1 cellular context compared by ENCODE assay signal in genomic region chr9:137606734-137607138, GRCh38.
TF ChIP-seq lines count a peak whose summit lies in the region.

No MANE protein-coding gene starts in this region.

TF ChIP-seq in HepG2, 621 proteins besides CTCF, POLR2A, EP300 and RAD21 (continued from another document):
- TF ChIP-seq MXD3 (CRISPR knock-in tag; IDR thresholded peaks at IDR 0.05) (no peak), ZNF34 (CRISPR knock-in tag; IDR thresholded peaks at IDR 0.05; ENCODE audit: borderline replicate concordance) (no peak), ZFAT (CRISPR knock-in tag; conservative IDR thresholded peaks at IDR 0.05) (no peak), SRSF4 (IDR thresholded peaks at IDR 0.05; ENCODE audit: low read depth, low read length, poor library complexity, severe bottlenecking) (no peak), ARNT2 (CRISPR knock-in tag; IDR thresholded peaks at IDR 0.05; ENCODE audit: low read depth) (0 out of 2 replicates have a peak, but pooled peaks have one; percentile 6), TSC22D2 (CRISPR knock-in tag; IDR thresholded peaks at IDR 0.05; ENCODE audit: borderline replicate concordance) (no peak), ZFP91 (CRISPR knock-in tag; IDR thresholded peaks at IDR 0.05; ENCODE audit: borderline replicate concordance) (0 out of 2 replicates have a peak, but pooled peaks have one; percentile 43), ZGPAT (CRISPR knock-in tag; IDR thresholded peaks at IDR 0.05) (no peak), MED8 (CRISPR knock-in tag; IDR thresholded peaks at IDR 0.05; ENCODE audit: insufficient replicate concordance) (no peak), ZNF251 (CRISPR knock-in tag; IDR thresholded peaks at IDR 0.05) (no peak), SALL1 (CRISPR knock-in tag; IDR thresholded peaks at IDR 0.05) (peak; percentile 14; the same call in 1 of the 2 replicates), GPN1 (CRISPR knock-in tag; IDR thresholded peaks at IDR 0.05; ENCODE audit: borderline replicate concordance) (no peak), GMEB2 (CRISPR knock-in tag; IDR thresholded peaks at IDR 0.05; ENCODE audit: low read depth) (no peak), ATRX (CRISPR knock-in tag; IDR thresholded peaks at IDR 0.05; ENCODE audit: borderline replicate concordance) (no peak), KDM5B (CRISPR knock-in tag; IDR thresholded peaks at IDR 0.05; ENCODE audit: borderline replicate concordance) (peak; percentile 13; the same call in 1 of the 2 replicates), ETV6 (CRISPR knock-in tag; conservative IDR thresholded peaks at IDR 0.05) (no peak), ZNF780A (CRISPR knock-in tag; IDR thresholded peaks at IDR 0.05) (peak; percentile 23; the same call in 1 of the 2 replicates), KDM3A (CRISPR knock-in tag; IDR thresholded peaks at IDR 0.05; ENCODE audit: low read depth) (no peak), ZFY (CRISPR knock-in tag; IDR thresholded peaks at IDR 0.05) (no peak), ZNF234 (CRISPR knock-in tag; conservative IDR thresholded peaks at IDR 0.05) (no peak), ZNF589 (CRISPR knock-in tag; conservative IDR thresholded peaks at IDR 0.05) (0 out of 2 replicates have a peak, but pooled peaks have one; percentile 27), ZNF564 (CRISPR knock-in tag; IDR thresholded peaks at IDR 0.05) (no peak), ISL2 (CRISPR knock-in tag; IDR thresholded peaks at IDR 0.05) (no peak), GABPB1 (CRISPR knock-in tag; IDR thresholded peaks at IDR 0.05) (0 out of 2 replicates have a peak, but pooled peaks have one; percentile 5), ZNF577 (CRISPR knock-in tag; IDR thresholded peaks at IDR 0.05; ENCODE audit: borderline replicate concordance, low read depth) (no peak), HOXA3 (CRISPR knock-in tag; IDR thresholded peaks at IDR 0.05) (0 out of 2 replicates have a peak, but pooled peaks have one; percentile 3), ZNF350 (CRISPR knock-in tag; IDR thresholded peaks at IDR 0.05; ENCODE audit: borderline replicate concordance, low read depth) (no peak), MLLT10 (CRISPR knock-in tag; IDR thresholded peaks at IDR 0.05) (no peak), THRA (CRISPR knock-in tag; IDR thresholded peaks at IDR 0.05; ENCODE audit: borderline replicate concordance) (no peak), ZBTB4 (CRISPR knock-in tag; IDR thresholded peaks at IDR 0.05; ENCODE audit: borderline replicate concordance) (no peak), DNMT3B (CRISPR knock-in tag; conservative IDR thresholded peaks at IDR 0.05) (no peak), FOXA1 (IDR thresholded peaks at IDR 0.05) (no peak), FOXA1 (CRISPR knock-in tag; IDR thresholded peaks at IDR 0.05) (no peak), HIC2 (CRISPR knock-in tag; IDR thresholded peaks at IDR 0.05; ENCODE audit: low read depth) (no peak), ZBTB10 (CRISPR knock-in tag; IDR thresholded peaks at IDR 0.05; ENCODE audit: borderline replicate concordance) (no peak), MTA1 (CRISPR knock-in tag; IDR thresholded peaks at IDR 0.05; ENCODE audit: borderline replicate concordance) (0 out of 2 replicates have a peak, but pooled peaks have one; percentile 5), MZF1 (CRISPR knock-in tag; IDR thresholded peaks at IDR 0.05; ENCODE audit: borderline replicate concordance) (no peak)
